In genomic region chrX:65925592-65925991, GRCh38 we compare ENCODE assay signal across 18 cellular contexts.
DNase-seq lines count a peak whose midpoint lies in the region; ATAC-seq and TF ChIP-seq lines count a peak whose summit lies in the region.
"Had no signal": no experiment of that assay in that cellular context is flagged by ENCODE, and none has a peak within 500 bp of the region (broad histone marks: within the 10 kb centered on the region; RNA-seq: fewer than 3 reads in every experiment).

No MANE protein-coding gene starts in this region.

- peak overlapping the region; percentile 84 for H3K27ac Mint-ChIP-seq in T-helper 1 cell treated with Interleukin-12 subunit alpha and Interleukin-12 subunit beta and Interleukin-4 antibody, amounts not matched to agents 30 μg/mL and 1 μg/mL, for 36 hours
- peak overlapping the region; percentile 90 for H3K27ac Mint-ChIP-seq in activated CD4-positive, alpha-beta memory T cell treated with anti-CD3 and anti-CD28 coated beads, Interleukin-2, amount 10 ng/mL, durations not matched to agents 7 days and 5 days
- peak overlapping the region in 5 of 6 donors; percentile 71 to 84 (median 81) for H3K27ac Mint-ChIP-seq in immature natural killer cell

- peak overlapping the region; percentile 87 for H3K27ac ChIP-seq in DND-41 (ENCODE audit: low read length)
- H3K27ac ChIP-seq: 22Rv1, cardiac muscle cell, esophagus muscularis mucosa, lower lobe of right lung, tibial artery had no signal

- H3K79me2 ChIP-seq in DND-41 (ENCODE audit: insufficient read depth, low read length) = peaks cover 7% of the 10 kb centered on the region

- no peaks in the 10 kb centered on the region for H3K9me3 ChIP-seq in DND-41 (ENCODE audit: insufficient read depth, low read length, severe bottlenecking)
- H3K9me3 ChIP-seq: esophagus muscularis mucosa, lower lobe of right lung, Peyer's patch, SK-N-SH, tibial artery had no signal

- no peaks in the 10 kb centered on the region for H3K27me3 ChIP-seq in DND-41 (ENCODE audit: insufficient read depth, low read length, poor library complexity)
- H3K27me3 ChIP-seq: cardiac muscle cell, Peyer's patch, tibial artery had no signal

- H3K27me3 Mint-ChIP-seq in T-helper 1 cell treated with Interleukin-12 subunit alpha and Interleukin-12 subunit beta and Interleukin-4 antibody, amounts not matched to agents 30 μg/mL and 1 μg/mL, for 36 hours (ENCODE audit: low read depth) = no peaks in the 10 kb centered on the region
- no peaks in the 10 kb centered on the region for H3K27me3 Mint-ChIP-seq in activated CD4-positive, alpha-beta memory T cell treated with anti-CD3 and anti-CD28 coated beads, Interleukin-2, amount 10 ng/mL, durations not matched to agents 7 days and 5 days
- peaks cover 0 to 9% (median 1%) of the 10 kb centered on the region in 3 donors for H3K27me3 Mint-ChIP-seq in immature natural killer cell (ENCODE audit: low read depth in 3 of 3)

- no peak overlapping the region for H3K4me3 Mint-ChIP-seq in T-helper 1 cell treated with Interleukin-12 subunit alpha and Interleukin-12 subunit beta and Interleukin-4 antibody, amounts not matched to agents 30 μg/mL and 1 μg/mL, for 36 hours
- H3K4me3 Mint-ChIP-seq in activated CD4-positive, alpha-beta memory T cell treated with anti-CD3 and anti-CD28 coated beads, Interleukin-2, amount 10 ng/mL, durations not matched to agents 7 days and 5 days = peak overlapping the region; percentile 24
- H3K4me3 Mint-ChIP-seq in immature natural killer cell = peak overlapping the region; percentile 73 to 81 (median 77)

- peaks cover 66% of the 10 kb centered on the region for H3K4me1 ChIP-seq in DND-41 (ENCODE audit: insufficient read depth, low read length)
- H3K4me1 ChIP-seq: esophagus muscularis mucosa, lower lobe of right lung, Peyer's patch, tibial artery had no signal

- H4K20me1 ChIP-seq in DND-41 (ENCODE audit: insufficient read depth, low read length) = no peaks in the 10 kb centered on the region

- POLR2A ChIA-PET in activated CD4-positive, alpha-beta memory T cell treated with anti-CD3 and anti-CD28 coated beads, Interleukin-2, amount 10 ng/mL, durations not matched to agents 7 days and 5 days (lab: Charles Lee) = interaction anchor here (0.7 to 1.0 kb wide), 3 partner anchors 88 to 251 kb away, joined by 3 to 4 read pairs (median 3); no protein-coding TSS in a partner anchor

- peak overlapping the region; percentile 58 for H3K9ac ChIP-seq in DND-41 (ENCODE audit: low read depth, low read length)
- H3K9ac ChIP-seq: SK-N-SH had no signal

- no peak for TF ChIP-seq CTCF in DND-41 (IDR thresholded peaks at IDR 0.05; ENCODE audit: borderline replicate concordance, extremely low read depth, low read length, poor library complexity, severe bottlenecking)

- peaks cover 53% of the 10 kb centered on the region for H3K4me1 Mint-ChIP-seq in T-helper 1 cell treated with Interleukin-12 subunit alpha and Interleukin-12 subunit beta and Interleukin-4 antibody, amounts not matched to agents 30 μg/mL and 1 μg/mL, for 36 hours (ENCODE audit: low read depth)
- H3K4me1 Mint-ChIP-seq in activated CD4-positive, alpha-beta memory T cell treated with anti-CD3 and anti-CD28 coated beads, Interleukin-2, amount 10 ng/mL, durations not matched to agents 7 days and 5 days = peaks cover 58% of the 10 kb centered on the region
- H3K4me1 Mint-ChIP-seq in immature natural killer cell = peaks cover 75 to 77% of the 10 kb centered on the region in 2 donors

- H3K36me3 Mint-ChIP-seq in T-helper 1 cell treated with Interleukin-12 subunit alpha and Interleukin-12 subunit beta and Interleukin-4 antibody, amounts not matched to agents 30 μg/mL and 1 μg/mL, for 36 hours (ENCODE audit: low read depth) = peaks cover 29% of the 10 kb centered on the region
- H3K36me3 Mint-ChIP-seq in activated CD4-positive, alpha-beta memory T cell treated with anti-CD3 and anti-CD28 coated beads, Interleukin-2, amount 10 ng/mL, durations not matched to agents 7 days and 5 days (ENCODE audit: low read depth) = peaks cover 36% of the 10 kb centered on the region
- H3K36me3 Mint-ChIP-seq in immature natural killer cell = peaks cover 0 to 3% (median 0%) of the 10 kb centered on the region in 3 donors

- H3K4me3 ChIP-seq in DND-41 (ENCODE audit: low read depth in 1 of 2, low read length in 2 of 2) = peak overlapping the region; percentile 17 to 58; a peak in 3 of 4 replicates
- H3K4me3 ChIP-seq: cardiac muscle cell, esophagus muscularis mucosa, lower lobe of right lung, tibial artery had no signal

- peaks cover 28% of the 10 kb centered on the region for H3K9me3 Mint-ChIP-seq in T-helper 1 cell treated with Interleukin-12 subunit alpha and Interleukin-12 subunit beta and Interleukin-4 antibody, amounts not matched to agents 30 μg/mL and 1 μg/mL, for 36 hours
- H3K9me3 Mint-ChIP-seq in activated CD4-positive, alpha-beta memory T cell treated with anti-CD3 and anti-CD28 coated beads, Interleukin-2, amount 10 ng/mL, durations not matched to agents 7 days and 5 days = peaks cover 21% of the 10 kb centered on the region
- H3K9me3 Mint-ChIP-seq in immature natural killer cell = no peaks in the 10 kb centered on the region

- peak overlapping the region; percentile 13; the same call in 1 of the 2 replicates for H2AFZ ChIP-seq in DND-41 (ENCODE audit: low read depth, low read length)

- ATAC-seq in DND-41 (ENCODE audit: insufficient read depth, low read depth) (no peak), HG02610 (IDR thresholded peaks at IDR 0.05; ENCODE audit: unreplicated experiment) (no peak)
- ATAC-seq: lower lobe of right lung had no signal

- CTCF ChIA-PET in activated CD4-positive, alpha-beta memory T cell treated with anti-CD3 and anti-CD28 coated beads, Interleukin-2, amount 10 ng/mL, durations not matched to agents 7 days and 5 days (lab: Charles Lee) = no interaction called here

- no peaks in the 10 kb centered on the region for H3K36me3 ChIP-seq in DND-41 (ENCODE audit: insufficient read depth, low read length)
- H3K36me3 ChIP-seq: cardiac muscle cell, esophagus muscularis mucosa, lower lobe of right lung, Peyer's patch, tibial artery had no signal

- H3K4me2 ChIP-seq in DND-41 (ENCODE audit: insufficient read depth, low read length) = peak overlapping the region; percentile 67
- H3K4me2 ChIP-seq: SK-N-SH had no signal

- DNase-seq in T-helper 1 cell (no peak), DND-41 (no peak), immature natural killer cell (no peak), T1000 (lab: John Stamatoyannopoulos, UW) (no peak), T-helper 9 cell (no peak)
- DNase-seq in activated CD4-positive, alpha-beta memory T cell treated with anti-CD3 and anti-CD28 coated beads, Interleukin-2, amount 10 ng/mL, durations not matched to agents 7 days and 5 days = no peak
- DNase-seq: glutamatergic neuron, GOT3, lower lobe of right lung, NCI-H2081 treated with DMSO at 0.1 percent for 48 hours, SK-N-SH, tibial artery had no signal
